7 cellular contexts compared by ENCODE assay signal in genomic region chr1:150574260-150575071, GRCh38. TPM values are rescaled to one million over a fixed set of nuclear protein-coding genes. Genes with fewer than 3 reads are reported as not detected.
A peak's percentile ranks its signal among the peaks of the same experiment; 100 is the strongest.
DNase-seq lines count a peak whose midpoint lies in the region; ATAC-seq and TF ChIP-seq lines count a peak whose summit lies in the region.

No MANE protein-coding gene starts in this region.

- H3K36me3 ChIP-seq in hepatocyte (replicated peaks; ENCODE audit: insufficient read depth, low read depth), result peaks cover 6% of the 10 kb centered on the region

- H3K9me3 ChIP-seq in hepatocyte (ENCODE audit: low read depth), result no peaks in the 10 kb centered on the region

- H3K27ac Mint-ChIP-seq in activated CD4-positive, alpha-beta memory T cell treated with anti-CD3 and anti-CD28 coated beads, Interleukin-2, amount 10 ng/mL, durations not matched to agents 7 days and 5 days, result peak overlapping the region; percentile 99
- peak overlapping the region; percentile 91 to 92 for H3K27ac Mint-ChIP-seq in stimulated activated naive CD8-positive, alpha-beta T cell treated with anti-CD3 and anti-CD28 coated beads, Interleukin-15, amount 100 ng/mL, for 72 hours

- POLR2A ChIA-PET in activated CD4-positive, alpha-beta memory T cell treated with anti-CD3 and anti-CD28 coated beads, Interleukin-2, amount 10 ng/mL, durations not matched to agents 7 days and 5 days (lab: Charles Lee), result interaction anchor here (3.2 to 21.2 kb wide), 4 partner anchors 11 to 688 kb away, joined by 9 to 1377 read pairs (median 182); partner anchors contain the start of gene ENSA

- WGBS in hepatocyte (ENCODE audit: low lambda C conversion rate, missing lambda C conversion rate), result 75% methylated on average over 6 of the region's 6 CpGs

- ATAC-seq in stimulated activated naive CD8-positive, alpha-beta T cell treated with anti-CD3 and anti-CD28 coated beads, Interleukin-15, amount 100 ng/mL, for 72 hours, result no peak
- ATAC-seq in HG02852 (IDR thresholded peaks at IDR 0.05; ENCODE audit: unreplicated experiment), result no peak

- H3K9me2 ChIP-seq in hepatocyte (replicated peaks; ENCODE audit: insufficient read depth), result no peaks in the 10 kb centered on the region

- DNase-seq in HFF-Myc (ENCODE audit: extremely low read depth, low read depth) (no peak), hepatocyte (ENCODE audit: low spot score) (peak; percentile 6), NCI-H1436 (lab: John Stamatoyannopoulos, UW) (no peak), amniotic stem cell (lab: John Stamatoyannopoulos, UW) (no peak)
- no peak for DNase-seq in activated CD4-positive, alpha-beta memory T cell treated with anti-CD3 and anti-CD28 coated beads, Interleukin-2, amount 10 ng/mL, durations not matched to agents 7 days and 5 days
- no peak for DNase-seq in stimulated activated naive CD8-positive, alpha-beta T cell treated with anti-CD3 and anti-CD28 coated beads, Interleukin-15, amount 100 ng/mL, for 72 hours

- H3K4me3 ChIP-seq in HFF-Myc (replicated peaks; ENCODE audit: low read depth, low read length), result peak overlapping the region; percentile 62; the same call in 1 of the 2 replicates
- H3K4me3 ChIP-seq in hepatocyte, result peak overlapping the region; percentile 3

- H3K4me1 Mint-ChIP-seq in activated CD4-positive, alpha-beta memory T cell treated with anti-CD3 and anti-CD28 coated beads, Interleukin-2, amount 10 ng/mL, durations not matched to agents 7 days and 5 days, result peaks cover 54% of the 10 kb centered on the region
- H3K4me1 Mint-ChIP-seq in stimulated activated naive CD8-positive, alpha-beta T cell treated with anti-CD3 and anti-CD28 coated beads, Interleukin-15, amount 100 ng/mL, for 72 hours, result peaks cover 61% of the 10 kb centered on the region

- no peak overlapping the region for H2AFZ ChIP-seq in hepatocyte

- peaks cover 98% of the 10 kb centered on the region for H3K79me2 ChIP-seq in hepatocyte

- H3K27me3 Mint-ChIP-seq in activated CD4-positive, alpha-beta memory T cell treated with anti-CD3 and anti-CD28 coated beads, Interleukin-2, amount 10 ng/mL, durations not matched to agents 7 days and 5 days, result no peaks in the 10 kb centered on the region
- no peaks in the 10 kb centered on the region for H3K27me3 Mint-ChIP-seq in stimulated activated naive CD8-positive, alpha-beta T cell treated with anti-CD3 and anti-CD28 coated beads, Interleukin-15, amount 100 ng/mL, for 72 hours

- CTCF ChIA-PET in activated CD4-positive, alpha-beta memory T cell treated with anti-CD3 and anti-CD28 coated beads, Interleukin-2, amount 10 ng/mL, durations not matched to agents 7 days and 5 days (lab: Charles Lee), result interaction anchor here (0.8 to 13.3 kb wide), 3 partner anchors 10 to 47 kb away, joined by 4 to 282 read pairs (median 48); no protein-coding TSS in a partner anchor

- peaks cover 36% of the 10 kb centered on the region for H3K4me1 ChIP-seq in hepatocyte (ENCODE audit: insufficient read depth)

- H3K27me3 ChIP-seq in hepatocyte, result no peaks in the 10 kb centered on the region

- TF ChIP-seq CTCF in HFF-Myc (IDR thresholded peaks at IDR 0.05; ENCODE audit: low read depth, low read length, missing control alignments), result no peak
- TF ChIP-seq CTCF in hepatocyte (IDR thresholded peaks at IDR 0.05; ENCODE audit: poor library complexity), result no peak

- no peaks in the 10 kb centered on the region for H3K9me3 Mint-ChIP-seq in activated CD4-positive, alpha-beta memory T cell treated with anti-CD3 and anti-CD28 coated beads, Interleukin-2, amount 10 ng/mL, durations not matched to agents 7 days and 5 days
- H3K9me3 Mint-ChIP-seq in stimulated activated naive CD8-positive, alpha-beta T cell treated with anti-CD3 and anti-CD28 coated beads, Interleukin-15, amount 100 ng/mL, for 72 hours, result no peaks in the 10 kb centered on the region

- H3K4me3 Mint-ChIP-seq in activated CD4-positive, alpha-beta memory T cell treated with anti-CD3 and anti-CD28 coated beads, Interleukin-2, amount 10 ng/mL, durations not matched to agents 7 days and 5 days, result peak overlapping the region; percentile 98
- peak overlapping the region; percentile 93 to 97 for H3K4me3 Mint-ChIP-seq in stimulated activated naive CD8-positive, alpha-beta T cell treated with anti-CD3 and anti-CD28 coated beads, Interleukin-15, amount 100 ng/mL, for 72 hours

- peak overlapping the region; percentile 100 for H3K27ac ChIP-seq in hepatocyte

- peaks cover 95% of the 10 kb centered on the region for H3K36me3 Mint-ChIP-seq in activated CD4-positive, alpha-beta memory T cell treated with anti-CD3 and anti-CD28 coated beads, Interleukin-2, amount 10 ng/mL, durations not matched to agents 7 days and 5 days (ENCODE audit: low read depth)

- peak overlapping the region; percentile 83 for H3K4me2 ChIP-seq in hepatocyte

- peaks cover 73% of the 10 kb centered on the region for H4K20me1 ChIP-seq in hepatocyte (ENCODE audit: insufficient read depth, poor library complexity, severe bottlenecking)

RNA-seq across cellular contexts. Expression of gene MCL1, which starts 4.9 kb away (rescaled TPM):
- 100 to 1,000 TPM; 470 to 472 TPM for total RNA-seq in activated CD4-positive, alpha-beta memory T cell treated with anti-CD3 and anti-CD28 coated beads, Interleukin-2, amount 10 ng/mL, durations not matched to agents 7 days and 5 days
- total RNA-seq in hepatocyte, result 302 and 388 TPM in 2 replicates
- 150 and 181 TPM in 2 replicates for polyA plus RNA-seq in hepatocyte

RNA-seq across cellular contexts. Expression of gene ADAMTSL4, which starts 25.3 kb away (rescaled TPM):
- total RNA-seq in activated CD4-positive, alpha-beta memory T cell treated with anti-CD3 and anti-CD28 coated beads, Interleukin-2, amount 10 ng/mL, durations not matched to agents 7 days and 5 days, result 1 to 10 TPM; 1.4 to 1.6 TPM
- total RNA-seq in hepatocyte, result 3.7 and 8.1 TPM in 2 replicates
- polyA plus RNA-seq in hepatocyte, result 19.7 and 28.0 TPM in 2 replicates

RNA-seq across cellular contexts. Expression of gene ENSA, which starts 54.9 kb away (rescaled TPM):
- 100 to 1,000 TPM; 221 to 223 TPM for total RNA-seq in activated CD4-positive, alpha-beta memory T cell treated with anti-CD3 and anti-CD28 coated beads, Interleukin-2, amount 10 ng/mL, durations not matched to agents 7 days and 5 days
- total RNA-seq in hepatocyte, result 101 and 148 TPM in 2 replicates
- 70.8 and 86.5 TPM in 2 replicates for polyA plus RNA-seq in hepatocyte

RNA-seq across cellular contexts. Expression of gene FALEC, which starts 58.9 kb away (rescaled TPM):
- total RNA-seq in activated CD4-positive, alpha-beta memory T cell treated with anti-CD3 and anti-CD28 coated beads, Interleukin-2, amount 10 ng/mL, durations not matched to agents 7 days and 5 days, result not detected
- total RNA-seq in hepatocyte, result not detected in 2 replicates
- 0.39 TPM in 1 of 2 replicates, not detected in the other for polyA plus RNA-seq in hepatocyte
